Comparison of ENCODE assay signal across 37 cellular contexts in genomic region chr15:80508783-80509182, GRCh38.
"Had no signal": no experiment of that assay in that cellular context is flagged by ENCODE, and none has a peak within 500 bp of the region (broad histone marks: within the 10 kb centered on the region; RNA-seq: fewer than 3 reads in every experiment).

No MANE protein-coding gene starts in this region.

- H3K27ac ChIP-seq: ascending aorta, cardiac muscle cell, VCaP had no signal

- H3K36me3 Mint-ChIP-seq: activated CD4-positive, alpha-beta memory T cell treated with anti-CD3 and anti-CD28 coated beads for 36 hours; activated naive CD8-positive, alpha-beta T cell; activated naive CD8-positive, alpha-beta T cell treated with anti-CD3 and anti-CD28 coated beads, Interleukin-2, amount 10 ng/mL, durations not matched to agents 7 days and 5 days had no signal

- DNase-seq: activated B cell treated with CpG ODN at 0.5 μM for 24 hours; activated CD4-positive, alpha-beta memory T cell treated with anti-CD3 and anti-CD28 coated beads for 36 hours; activated CD4-positive, alpha-beta T cell treated with anti-CD3 and anti-CD28 coated beads for 4 hours; activated CD4-positive, alpha-beta T cell treated with anti-CD3 and anti-CD28 coated beads, Interleukin-2, amount 10 ng/mL, durations not matched to agents 24 days and 14 days; activated CD4-positive, alpha-beta T cell treated with anti-CD3 and anti-CD28 coated beads, Interleukin-2, amount 50 U/mL, for 1 hour; activated CD4-positive, alpha-beta T cell treated with anti-CD3 and anti-CD28 coated beads, Interleukin-2, amount 50 U/mL, for 4 hours; activated CD4-positive, CD25-positive, alpha-beta regulatory T cell treated with anti-CD3 and anti-CD28 coated beads, Interleukin-2, amount 50 U/mL, for 72 hours; activated CD8-positive, alpha-beta memory T cell treated with anti-CD3 and anti-CD28 coated beads, Interleukin-2, amount 50 U/mL, for 4 hours; activated CD8-positive, alpha-beta T cell treated with anti-CD3 and anti-CD28 coated beads for 36 hours; activated effector memory CD4-positive, alpha-beta T cell treated with anti-CD3 and anti-CD28 coated beads, Interleukin-2, amount 50 U/mL, for 16 hours; activated gamma-delta T cell treated with Interleukin-2 at 50 U/mL for 16 hours; activated naive CD4-positive, alpha-beta T cell; activated naive CD4-positive, alpha-beta T cell treated with anti-CD3 and anti-CD28 coated beads for 36 hours; activated naive CD4-positive, alpha-beta T cell treated with anti-CD3 and anti-CD28 coated beads, Interleukin-2, amount 50 U/mL, for 16 hours; activated naive CD8-positive, alpha-beta T cell treated with anti-CD3 and anti-CD28 coated beads, Interleukin-2, amount 10 ng/mL, durations not matched to agents 7 days and 5 days; activated naive CD8-positive, alpha-beta T cell treated with anti-CD3 and anti-CD28 coated beads, Interleukin-2, amount 50 U/mL, for 24 hours; activated T-cell treated with anti-CD3 and anti-CD28 coated beads for 4 hours; activated T-cell treated with anti-CD3 and anti-CD28 coated beads, Interleukin-2, amount 50 U/mL, for 1 hour; activated T-cell treated with anti-CD3 and anti-CD28 coated beads, Interleukin-2, amount 50 U/mL, for 4 hours; activated T-cell treated with anti-CD3 and anti-CD28 coated beads, Interleukin-2, amount 50 U/mL, for 72 hours; amygdala; anterior cingulate cortex; caudate nucleus; cerebellar nuclear complex; T-helper 1 cell; T-helper 2 cell; T-helper 9 cell had no signal

- H3K4me1 ChIP-seq: ascending aorta had no signal

- H3K36me3 ChIP-seq: ascending aorta, cardiac muscle cell had no signal

- H3K27me3 Mint-ChIP-seq: activated B cell treated with CpG ODN at 0.5 μM for 24 hours; activated CD4-positive, alpha-beta T cell treated with anti-CD3 and anti-CD28 coated beads, Interleukin-2, amount 10 ng/mL, durations not matched to agents 24 days and 14 days; brain had no signal

- H3K9me3 Mint-ChIP-seq: activated B cell treated with CpG ODN at 0.5 μM for 24 hours; activated CD4-positive, alpha-beta memory T cell treated with anti-CD3 and anti-CD28 coated beads for 36 hours; activated naive CD4-positive, alpha-beta T cell treated with anti-CD3 and anti-CD28 coated beads for 36 hours; activated T-cell treated with anti-CD3 and anti-CD28 coated beads, Interleukin-2, amount 50 U/mL, for 4 hours; activated T-helper 1 cell treated with anti-CD3 and anti-CD28 coated beads, Interleukin-12 subunit alpha, Interleukin-12 subunit beta, Interleukin-2, Interleukin-4 antibody, amounts not matched to agents 30 ng/mL and 10 ng/mL and 1 ng/mL, durations not matched to agents 14 hours and 24 hours and 36 hours; central memory CD8-positive, alpha-beta T cell; T-helper 1 cell treated with Interleukin-12 subunit alpha and Interleukin-12 subunit beta and Interleukin-4 antibody, amounts not matched to agents 30 μg/mL and 1 μg/mL, for 36 hours; T-helper 2 cell treated with Interferon-gamma antibody and Interleukin-4, amounts not matched to agents 5 μg/mL and 100 μg/mL, for 36 hours had no signal

- H3K4me1 Mint-ChIP-seq: activated B cell treated with CpG ODN at 0.5 μM for 24 hours; activated CD4-positive, alpha-beta T cell treated with anti-CD3 and anti-CD28 coated beads, Interleukin-2, amount 10 ng/mL, durations not matched to agents 24 days and 14 days; activated naive CD8-positive, alpha-beta T cell treated with anti-CD3 and anti-CD28 coated beads, Interleukin-2, amount 10 ng/mL, durations not matched to agents 7 days and 5 days; central memory CD8-positive, alpha-beta T cell had no signal

- H3K27me3 ChIP-seq: ascending aorta, cardiac muscle cell had no signal

- H3K27ac Mint-ChIP-seq: activated B cell treated with CpG ODN at 0.5 μM for 24 hours; activated CD4-positive, alpha-beta T cell treated with anti-CD3 and anti-CD28 coated beads, Interleukin-2, amount 10 ng/mL, durations not matched to agents 24 days and 14 days; activated naive CD4-positive, alpha-beta T cell treated with anti-CD3 and anti-CD28 coated beads for 36 hours; activated naive CD8-positive, alpha-beta T cell treated with anti-CD3 and anti-CD28 coated beads, Interleukin-2, amount 10 ng/mL, durations not matched to agents 7 days and 5 days; activated T-cell treated with anti-CD3 and anti-CD28 coated beads, Interleukin-2, amount 50 U/mL, for 72 hours; activated T-helper 17 cell treated with anti-CD3 and anti-CD28 coated beads, Interleukin-2, amount 50 U/mL, for 72 hours; brain; T-helper 1 cell treated with Interleukin-12 subunit alpha and Interleukin-12 subunit beta and Interleukin-4 antibody, amounts not matched to agents 30 μg/mL and 1 μg/mL, for 36 hours; T-helper 2 cell treated with Interferon-gamma antibody and Interleukin-4, amounts not matched to agents 5 μg/mL and 100 μg/mL, for 36 hours had no signal

- H3K4me3 ChIP-seq: ascending aorta, cardiac muscle cell had no signal

- ATAC-seq: activated CD8-positive, alpha-beta T cell treated with anti-CD3 and anti-CD28 coated beads for 36 hours; activated naive CD8-positive, alpha-beta T cell treated with anti-CD3 and anti-CD28 coated beads, Interleukin-2, amount 50 U/mL, for 24 hours; activated T-cell treated with anti-CD3 and anti-CD28 coated beads, Interleukin-2, amount 50 U/mL, for 4 hours; activated T-cell treated with anti-CD3 and anti-CD28 coated beads, Interleukin-2, amount 50 U/mL, for 72 hours; activated T-helper 17 cell treated with anti-CD3 and anti-CD28 coated beads, Interleukin-2, amount 50 U/mL, for 72 hours had no signal

- H3K4me3 Mint-ChIP-seq: activated B cell treated with CpG ODN at 0.5 μM for 24 hours; activated CD4-positive, alpha-beta memory T cell treated with anti-CD3 and anti-CD28 coated beads for 36 hours; activated CD4-positive, alpha-beta T cell treated with anti-CD3 and anti-CD28 coated beads, Interleukin-2, amount 10 ng/mL, durations not matched to agents 24 days and 14 days; activated CD8-positive, alpha-beta T cell treated with anti-CD3 and anti-CD28 coated beads for 36 hours; activated naive CD4-positive, alpha-beta T cell treated with anti-CD3 and anti-CD28 coated beads for 36 hours; activated naive CD8-positive, alpha-beta T cell; activated naive CD8-positive, alpha-beta T cell treated with anti-CD3 and anti-CD28 coated beads, Interleukin-2, amount 10 ng/mL, durations not matched to agents 7 days and 5 days; activated naive CD8-positive, alpha-beta T cell treated with anti-CD3 and anti-CD28 coated beads, Interleukin-2, amount 50 U/mL, for 24 hours; activated T-cell treated with anti-CD3 and anti-CD28 coated beads, Interleukin-2, amount 50 U/mL, for 4 hours; activated T-cell treated with anti-CD3 and anti-CD28 coated beads, Interleukin-2, amount 50 U/mL, for 72 hours; activated T-helper 1 cell treated with anti-CD3 and anti-CD28 coated beads, Interleukin-12 subunit alpha, Interleukin-12 subunit beta, Interleukin-2, Interleukin-4 antibody, amounts not matched to agents 30 ng/mL and 10 ng/mL and 1 ng/mL, durations not matched to agents 14 hours and 24 hours and 36 hours; activated T-helper 17 cell treated with anti-CD3 and anti-CD28 coated beads, Interleukin-2, amount 50 U/mL, for 72 hours; brain; central memory CD8-positive, alpha-beta T cell; T-helper 1 cell treated with Interleukin-12 subunit alpha and Interleukin-12 subunit beta and Interleukin-4 antibody, amounts not matched to agents 30 μg/mL and 1 μg/mL, for 36 hours; T-helper 2 cell treated with Interferon-gamma antibody and Interleukin-4, amounts not matched to agents 5 μg/mL and 100 μg/mL, for 36 hours had no signal

- H3K9me3 ChIP-seq: ascending aorta had no signal
